Comparison of ENCODE assay signal across 14 cellular contexts in genomic region chr22:47446331-47446730, GRCh38.
A peak's percentile ranks its signal among the peaks of the same experiment; 100 is the strongest.
DNase-seq lines count a peak whose midpoint lies in the region; ATAC-seq, FAIRE-seq and TF ChIP-seq lines count a peak whose summit lies in the region.
"Had no signal": no experiment of that assay in that cellular context is flagged by ENCODE, and none has a peak within 500 bp of the region (broad histone marks: within the 10 kb centered on the region; RNA-seq: fewer than 3 reads in every experiment).

No MANE protein-coding gene starts in this region.

- no peak overlapping the region for H3K9ac ChIP-seq in trophoblast cell (ENCODE audit: low read length)

- no peaks in the 10 kb centered on the region for H3K79me1 ChIP-seq in trophoblast cell (ENCODE audit: low read length)

- H3K4ac ChIP-seq in trophoblast cell (ENCODE audit: low read depth, low read length): no peak overlapping the region

- ATAC-seq in GM19035 (IDR thresholded peaks at IDR 0.05; ENCODE audit: unreplicated experiment): no peak

- H3K27ac ChIP-seq in small intestine (ENCODE audit: low read depth in 1 of 2, low read length in 1 of 2): no peak overlapping the region
- no peak overlapping the region for H3K27ac ChIP-seq in trophoblast cell (ENCODE audit: low read depth, low read length)

- no peak overlapping the region for H2BK12ac ChIP-seq in trophoblast cell (ENCODE audit: low read length)

- TF ChIP-seq CTCF in GM13977 (IDR thresholded peaks at IDR 0.05; ENCODE audit: extremely low read depth, insufficient read depth, missing control alignments): no peak

- WGBS in small intestine, 3 donors: 90 to 92% (median 92%) methylated on average over 8 of the region's 8 CpGs
- no CpG with 5 or more reads among the region's 8 CpGs for WGBS in trophoblast cell (ENCODE audit: extremely low coverage, insufficient coverage, insufficient read length)

- H3K4me3 ChIP-seq in small intestine (ENCODE audit: low read depth in 1 of 2, low read length in 2 of 2) (no peak overlapping the region), trophoblast cell (ENCODE audit: low read depth, low read length) (no peak overlapping the region)

- no peak overlapping the region for H3K4me2 ChIP-seq in trophoblast cell (ENCODE audit: low read length)

- no peak overlapping the region for H4K91ac ChIP-seq in trophoblast cell (ENCODE audit: low read depth, low read length)

- no peak for FAIRE-seq in small intestine (lab: Jason Lieb, UNC)
- FAIRE-seq: A204.1 had no signal

- in situ Hi-C loops in GM13977 (cut with MboI; ENCODE audit: low pct_unique_long_range_greater_than_20kb, low sequenced_read_pairs, unreplicated experiment): no loop called here

- no peak overlapping the region for H3K14ac ChIP-seq in trophoblast cell (ENCODE audit: low read length)

- no peak overlapping the region for H2BK5ac ChIP-seq in trophoblast cell (ENCODE audit: low read depth, low read length, poor library complexity)

- no peak overlapping the region for H2AFZ ChIP-seq in trophoblast cell (ENCODE audit: insufficient read depth, low read length, poor library complexity)

- H3K27me3 ChIP-seq in small intestine (ENCODE audit: control insufficient read depth in 2 of 2, insufficient read depth in 2 of 2, low read length in 2 of 2): no peaks in the 10 kb centered on the region
- no peaks in the 10 kb centered on the region for H3K27me3 ChIP-seq in trophoblast cell (ENCODE audit: insufficient read depth, low read length)

- peak; percentile 4 for DNase-seq in GM13977 (ENCODE audit: low spot score)
- DNase-seq in NCI-H524 treated with DMSO at 0.1 percent for 48 hours (lab: John Stamatoyannopoulos, UW): peak; percentile 35
- DNase-seq in left kidney (ENCODE audit: low read depth, low spot score): peak; percentile 31
- DNase-seq in superior temporal gyrus (ENCODE audit: extremely low spot score): peak; percentile 9
- DNase-seq in small intestine: no peak
- DNase-seq in trophoblast cell: no peak
- DNase-seq: C1 segment of cervical spinal cord; Calu3; CD4-positive, alpha-beta T cell; DMS 273 treated with DMSO at 0.1 percent for 48 hours; HCEC 1CT; HFFc6 had no signal

- no peak overlapping the region for H3K18ac ChIP-seq in trophoblast cell (ENCODE audit: low read length)

- H2BK120ac ChIP-seq in trophoblast cell (ENCODE audit: insufficient read depth, low read length, poor library complexity): no peak overlapping the region

- H3K9me3 ChIP-seq in small intestine (ENCODE audit: control insufficient read depth, low read depth) (no peaks in the 10 kb centered on the region), trophoblast cell (ENCODE audit: insufficient read depth, low read depth, low read length) (peaks cover 87% of the 10 kb centered on the region)

- no peak overlapping the region for H2AK5ac ChIP-seq in trophoblast cell (ENCODE audit: low read length)

- no peak overlapping the region for H4K8ac ChIP-seq in trophoblast cell (ENCODE audit: low read depth, low read length)

- H3K23ac ChIP-seq in trophoblast cell (ENCODE audit: low read length): no peak overlapping the region

- no peaks in the 10 kb centered on the region for H3K4me1 ChIP-seq in small intestine (ENCODE audit: control insufficient read depth in 2 of 2, insufficient read depth in 1 of 2, low read depth in 1 of 2, low read length in 1 of 2)
- H3K4me1 ChIP-seq in trophoblast cell (ENCODE audit: control insufficient read depth in 1 of 2, insufficient read depth in 2 of 2, low read length in 2 of 2): no peaks in the 10 kb centered on the region

- H3K79me2 ChIP-seq in trophoblast cell (ENCODE audit: control insufficient read depth, insufficient read depth, low read length, poor library complexity): no peaks in the 10 kb centered on the region

- H4K12ac ChIP-seq in trophoblast cell (ENCODE audit: low read depth, low read length): no peak overlapping the region

- H3K36me3 ChIP-seq in small intestine (ENCODE audit: control insufficient read depth in 2 of 2, insufficient read depth in 2 of 2, low read length in 2 of 2): no peaks in the 10 kb centered on the region
- no peaks in the 10 kb centered on the region for H3K36me3 ChIP-seq in trophoblast cell (ENCODE audit: control insufficient read depth in 1 of 2, insufficient read depth in 2 of 2, low read length in 2 of 2)

Comparison
In these comparisons a context has a peak if more than half of its experiments do, and no peak if none do; other contexts are left out.
1. DNase-seq: peak in GM13977 (single experiment), NCI-H524 treated with DMSO at 0.1 percent for 48 hours (single experiment), left kidney (single experiment) and superior temporal gyrus (single experiment); none in small intestine (single experiment) and trophoblast cell (0 of 2).